28 cellular contexts compared by ENCODE assay signal in the genomic region with DNA sequence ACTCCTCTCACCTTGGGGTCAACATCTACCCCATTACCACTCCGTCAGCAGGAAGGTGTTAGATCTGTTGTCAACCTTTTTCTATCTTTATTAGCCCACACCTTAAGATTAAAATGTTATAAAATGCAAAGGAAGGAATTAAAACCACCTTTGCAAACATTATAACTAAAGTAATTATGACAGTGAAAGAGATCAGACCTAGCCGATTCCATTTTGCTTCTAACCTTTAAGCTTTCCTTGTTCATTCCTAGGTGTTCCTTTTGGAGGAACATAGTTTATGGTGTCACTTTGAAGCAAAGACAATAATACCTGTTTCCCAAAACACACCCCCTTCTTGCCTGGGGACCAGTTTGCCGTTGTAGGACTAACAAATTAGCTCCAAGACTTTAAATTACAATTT.
"Had no signal": no experiment of that assay in that cellular context is flagged by ENCODE, and none has a peak within 500 bp of the region (broad histone marks: within the 10 kb centered on the region; RNA-seq: fewer than 3 reads in every experiment).

No MANE protein-coding gene starts in this region.

- H3K27ac ChIP-seq: ascending aorta, breast epithelium, cardiac muscle cell, colonic mucosa had no signal

- H3K4me3 Mint-ChIP-seq: activated CD4-positive, alpha-beta memory T cell treated with anti-CD3 and anti-CD28 coated beads, Interleukin-2, amount 10 ng/mL, durations not matched to agents 7 days and 5 days; activated CD4-positive, alpha-beta T cell treated with anti-CD3 and anti-CD28 coated beads for 36 hours; activated CD4-positive, alpha-beta T cell treated with anti-CD3 and anti-CD28 coated beads, Interleukin-2, amount 10 ng/mL, durations not matched to agents 24 days and 14 days; activated naive CD4-positive, alpha-beta T cell treated with anti-CD3 and anti-CD28 coated beads, Interleukin-2, amount 10 ng/mL, durations not matched to agents 7 days and 5 days; activated naive CD8-positive, alpha-beta T cell treated with anti-CD3 and anti-CD28 coated beads, Interleukin-2, amount 10 ng/mL, durations not matched to agents 7 days and 5 days; activated T-cell treated with anti-CD3 and anti-CD28 coated beads, Interleukin-2, amount 50 U/mL, for 24 hours; activated T-cell treated with anti-CD3 and anti-CD28 coated beads, Interleukin-2, amount 50 U/mL, for 72 hours; brain; T-helper 2 cell treated with Interferon-gamma antibody and Interleukin-4, amounts not matched to agents 5 μg/mL and 100 μg/mL, for 36 hours had no signal

- H3K36me3 ChIP-seq: ascending aorta, breast epithelium, cardiac muscle cell, colonic mucosa had no signal

- H3K4me1 ChIP-seq: ascending aorta, breast epithelium, colonic mucosa had no signal

- ATAC-seq: activated CD4-positive, alpha-beta T cell treated with anti-CD3 and anti-CD28 coated beads for 36 hours; activated naive CD4-positive, alpha-beta T cell treated with anti-CD3 and anti-CD28 coated beads, Interleukin-2, amount 50 U/mL, for 72 hours; activated T-cell treated with anti-CD3 and anti-CD28 coated beads, Interleukin-2, amount 50 U/mL, for 72 hours; esophagus mucosa had no signal

- H3K4me3 ChIP-seq: ascending aorta, breast epithelium, cardiac muscle cell, colonic mucosa had no signal

- H3K27me3 ChIP-seq: ascending aorta, breast epithelium, cardiac muscle cell, colonic mucosa had no signal

- H3K9me3 ChIP-seq: ascending aorta, breast epithelium, colonic mucosa had no signal

- H3K36me3 Mint-ChIP-seq: activated naive CD4-positive, alpha-beta T cell treated with anti-CD3 and anti-CD28 coated beads, Interleukin-2, amount 10 ng/mL, durations not matched to agents 7 days and 5 days; activated naive CD4-positive, alpha-beta T cell treated with anti-CD3 and anti-CD28 coated beads, Interleukin-2, amount 50 U/mL, for 72 hours; activated naive CD8-positive, alpha-beta T cell treated with anti-CD3 and anti-CD28 coated beads, Interleukin-2, amount 10 ng/mL, durations not matched to agents 7 days and 5 days; brain had no signal

- H3K27me3 Mint-ChIP-seq: activated CD4-positive, alpha-beta memory T cell treated with anti-CD3 and anti-CD28 coated beads, Interleukin-2, amount 10 ng/mL, durations not matched to agents 7 days and 5 days; activated CD4-positive, alpha-beta T cell treated with anti-CD3 and anti-CD28 coated beads for 36 hours; activated CD4-positive, alpha-beta T cell treated with anti-CD3 and anti-CD28 coated beads, Interleukin-2, amount 10 ng/mL, durations not matched to agents 24 days and 14 days; activated naive CD4-positive, alpha-beta T cell treated with anti-CD3 and anti-CD28 coated beads, Interleukin-2, amount 10 ng/mL, durations not matched to agents 7 days and 5 days; activated naive CD8-positive, alpha-beta T cell treated with anti-CD3 and anti-CD28 coated beads, Interleukin-2, amount 10 ng/mL, durations not matched to agents 7 days and 5 days; activated T-cell treated with anti-CD3 and anti-CD28 coated beads, Interleukin-2, amount 50 U/mL, for 24 hours; brain had no signal

- H3K4me1 Mint-ChIP-seq: activated CD4-positive, alpha-beta memory T cell treated with anti-CD3 and anti-CD28 coated beads, Interleukin-2, amount 10 ng/mL, durations not matched to agents 7 days and 5 days; activated CD4-positive, alpha-beta T cell treated with anti-CD3 and anti-CD28 coated beads for 36 hours; activated CD4-positive, alpha-beta T cell treated with anti-CD3 and anti-CD28 coated beads, Interleukin-2, amount 10 ng/mL, durations not matched to agents 24 days and 14 days; activated naive CD4-positive, alpha-beta T cell treated with anti-CD3 and anti-CD28 coated beads, Interleukin-2, amount 10 ng/mL, durations not matched to agents 7 days and 5 days; activated naive CD8-positive, alpha-beta T cell treated with anti-CD3 and anti-CD28 coated beads, Interleukin-2, amount 10 ng/mL, durations not matched to agents 7 days and 5 days; brain had no signal

- FAIRE-seq: frontal cortex had no signal

- DNase-seq: activated CD4-positive, alpha-beta memory T cell treated with anti-CD3 and anti-CD28 coated beads, Interleukin-2, amount 10 ng/mL, durations not matched to agents 7 days and 5 days; activated CD4-positive, alpha-beta T cell treated with anti-CD3 and anti-CD28 coated beads for 36 hours; activated CD4-positive, alpha-beta T cell treated with anti-CD3 and anti-CD28 coated beads, Interleukin-2, amount 10 ng/mL, durations not matched to agents 24 days and 14 days; activated CD4-positive, CD25-positive, alpha-beta regulatory T cell; activated CD4-positive, CD25-positive, alpha-beta regulatory T cell treated with anti-CD3 and anti-CD28 coated beads, Interleukin-2, amount 50 U/mL, for 72 hours; activated CD8-positive, alpha-beta memory T cell treated with anti-CD3 and anti-CD28 coated beads, Interleukin-2, amount 50 U/mL, for 48 hours; activated gamma-delta T cell; activated naive CD4-positive, alpha-beta T cell; activated naive CD4-positive, alpha-beta T cell treated with anti-CD3 and anti-CD28 coated beads, Interleukin-2, amount 10 ng/mL, durations not matched to agents 7 days and 5 days; activated naive CD8-positive, alpha-beta T cell treated with anti-CD3 and anti-CD28 coated beads, Interleukin-2, amount 10 ng/mL, durations not matched to agents 7 days and 5 days; activated T-cell treated with anti-CD3 and anti-CD28 coated beads for 4 hours; activated T-cell treated with anti-CD3 and anti-CD28 coated beads, Interleukin-2, amount 50 U/mL, for 24 hours; activated T-cell treated with anti-CD3 and anti-CD28 coated beads, Interleukin-2, amount 50 U/mL, for 72 hours; central memory CD4-positive, alpha-beta T cell; cerebellar nuclear complex; colonic mucosa; effector CD8-positive, alpha-beta T cell; foreskin fibroblast; hippocampal formation; T1000 had no signal

- H3K9me3 Mint-ChIP-seq: activated CD4-positive, alpha-beta memory T cell treated with anti-CD3 and anti-CD28 coated beads, Interleukin-2, amount 10 ng/mL, durations not matched to agents 7 days and 5 days; activated CD4-positive, alpha-beta T cell treated with anti-CD3 and anti-CD28 coated beads, Interleukin-2, amount 10 ng/mL, durations not matched to agents 24 days and 14 days; brain had no signal

- H3K27ac Mint-ChIP-seq: activated CD4-positive, alpha-beta memory T cell treated with anti-CD3 and anti-CD28 coated beads, Interleukin-2, amount 10 ng/mL, durations not matched to agents 7 days and 5 days; activated CD4-positive, alpha-beta T cell treated with anti-CD3 and anti-CD28 coated beads for 36 hours; activated CD4-positive, alpha-beta T cell treated with anti-CD3 and anti-CD28 coated beads, Interleukin-2, amount 10 ng/mL, durations not matched to agents 24 days and 14 days; activated naive CD4-positive, alpha-beta T cell treated with anti-CD3 and anti-CD28 coated beads, Interleukin-2, amount 10 ng/mL, durations not matched to agents 7 days and 5 days; activated naive CD4-positive, alpha-beta T cell treated with anti-CD3 and anti-CD28 coated beads, Interleukin-2, amount 50 U/mL, for 72 hours; activated naive CD8-positive, alpha-beta T cell treated with anti-CD3 and anti-CD28 coated beads, Interleukin-2, amount 10 ng/mL, durations not matched to agents 7 days and 5 days; activated T-cell treated with anti-CD3 and anti-CD28 coated beads, Interleukin-2, amount 50 U/mL, for 24 hours; activated T-cell treated with anti-CD3 and anti-CD28 coated beads, Interleukin-2, amount 50 U/mL, for 72 hours; brain; T-helper 2 cell treated with Interferon-gamma antibody and Interleukin-4, amounts not matched to agents 5 μg/mL and 100 μg/mL, for 36 hours had no signal
